Comparison of ENCODE assay signal across 8 cellular contexts in the genomic region with DNA sequence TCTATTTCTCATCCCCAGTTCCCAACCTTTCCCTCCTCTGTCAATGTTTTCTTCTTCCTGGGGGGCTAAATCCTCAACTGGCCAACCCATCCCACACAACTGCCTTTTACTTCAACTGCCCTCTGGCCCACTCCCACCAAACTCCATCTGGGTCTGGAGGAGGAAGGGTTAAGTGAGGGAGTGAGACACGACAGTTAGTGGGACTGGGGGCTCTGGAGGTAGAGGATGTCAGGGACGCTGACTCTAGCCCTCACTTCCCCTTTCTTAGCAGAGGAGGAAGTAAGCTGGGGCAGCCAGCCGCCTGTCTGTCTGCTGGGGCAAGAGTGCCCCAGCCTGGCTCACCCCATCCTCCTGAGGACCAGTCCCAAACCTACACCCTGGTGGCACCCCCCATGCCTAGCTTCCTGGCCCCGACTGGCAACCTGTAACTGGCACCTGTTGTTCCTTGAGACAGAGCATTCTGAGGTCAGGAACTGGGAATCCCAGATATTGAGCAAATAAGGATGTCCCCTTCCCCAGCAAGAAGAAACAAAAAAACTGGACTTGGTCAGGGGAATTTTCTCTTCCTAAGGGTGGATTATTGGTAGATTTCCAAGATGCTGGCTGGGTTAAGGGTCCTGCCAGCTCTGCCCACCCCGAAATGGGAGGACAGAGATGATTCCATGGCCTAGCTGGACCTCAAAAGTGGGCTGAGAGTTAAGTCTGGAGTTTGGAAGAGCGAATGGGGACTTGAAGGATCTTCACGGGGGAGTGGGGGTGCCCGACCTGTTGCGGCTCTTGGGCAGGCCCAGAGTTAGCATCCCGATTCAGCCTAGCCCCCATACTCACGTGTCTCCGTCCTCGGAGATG. TPM values are rescaled to one million over a fixed set of nuclear protein-coding genes. Genes with fewer than 3 reads are reported as not detected.
DNase-seq lines count a peak whose midpoint lies in the region; ATAC-seq, FAIRE-seq and TF ChIP-seq lines count a peak whose summit lies in the region.

No MANE protein-coding gene starts in this region.

- DNase-seq in H1 (ENCODE audit: low read depth in 1 of 2, low spot score in 2 of 2), result no peak
- peak; percentile 88 for DNase-seq in naive B cell
- no peak for DNase-seq in dedifferentiated amniotic fluid mesenchymal stem cell (ENCODE audit: extremely low spot score)
- DNase-seq in ecto neural progenitor cell (ENCODE audit: low spot score), result no peak
- no peak for DNase-seq in RCC 7860 (ENCODE audit: low spot score)

- H2AK5ac ChIP-seq in H1 (ENCODE audit: low read depth, low read length), result no peak overlapping the region

- H4K91ac ChIP-seq in H1 (replicated peaks; ENCODE audit: insufficient read length, low read length), result no peak overlapping the region

- TF ChIP-seq RAD21 in H1 (IDR thresholded peaks at IDR 0.05 in 1 of 2, conservative IDR thresholded peaks at IDR 0.05 in 1 of 2; ENCODE audit: low read depth in 2 of 2, low read length in 2 of 2), result no peak

- H3F3A ChIP-seq in SU-DHL-6 (ENCODE audit: insufficient read depth), result peaks cover 36% of the 10 kb centered on the region

- H3K9me3 Mint-ChIP-seq in naive B cell, result peaks cover 0 to 2% (median 0%) of the 10 kb centered on the region in 7 donors

- no peaks in the 10 kb centered on the region for H4K20me1 ChIP-seq in SU-DHL-6 (ENCODE audit: low read depth, low read length)
- H4K20me1 ChIP-seq in H1 (replicated peaks in 1 of 2; ENCODE audit: control insufficient read depth in 1 of 2, insufficient read depth in 2 of 2, low read length in 2 of 2), result peaks cover 1 to 5% of the 10 kb centered on the region in 2 experiments

- H3K4me1 ChIP-seq in H1 (replicated peaks in 1 of 4; ENCODE audit: control insufficient read depth in 3 of 4, insufficient read depth in 4 of 4, low read length in 3 of 4), result peaks cover 12 to 41% (median 20%) of the 10 kb centered on the region in 4 experiments

- H4K5ac ChIP-seq in H1 (ENCODE audit: insufficient read length, low read depth, low read length), result no peak overlapping the region

- no peak overlapping the region for H4K8ac ChIP-seq in H1 (ENCODE audit: extremely low read depth, insufficient read depth, low read length)

- H3K9me3 ChIP-seq in SU-DHL-6 (ENCODE audit: insufficient read depth, low read length), result no peaks in the 10 kb centered on the region
- no peaks in the 10 kb centered on the region for H3K9me3 ChIP-seq in H1 (ENCODE audit: insufficient read depth in 2 of 2, low read depth in 1 of 2, low read length in 1 of 2)

- no peak overlapping the region for H2BK15ac ChIP-seq in H1 (ENCODE audit: low read length)

- no peak for TF ChIP-seq EP300 in H1 (IDR thresholded peaks at IDR 0.05; ENCODE audit: borderline replicate concordance in 1 of 2, low read depth in 2 of 2, low read length in 2 of 2)

- WGBS in H1 (ENCODE audit: extremely low coverage in 1 of 2, insufficient coverage in 1 of 2, insufficient read length in 1 of 2, insufficient replicate concordance in 2 of 2, low coverage in 1 of 2, low lambda C conversion rate in 2 of 2, missing lambda C conversion rate in 1 of 2), 2 experiments, result 19% methylated on average over 13 of the region's 13 CpGs; no CpG with 5 or more reads in 1 of the 2 experiments

- H2BK120ac ChIP-seq in H1 (replicated peaks; ENCODE audit: low read depth, low read length), result no peak overlapping the region

- H2BK5ac ChIP-seq in H1 (ENCODE audit: low read depth, low read length), result no peak overlapping the region

- peak overlapping the region; percentile 12 for H3K4ac ChIP-seq in H1 (replicated peaks; ENCODE audit: insufficient read length, low read depth, low read length)

- no peak overlapping the region for H3K56ac ChIP-seq in H1 (replicated peaks; ENCODE audit: insufficient read length, low read depth, low read length)

- peak overlapping the region; percentile 80 for H3K9ac ChIP-seq in SU-DHL-6 (ENCODE audit: low read length)
- H3K9ac ChIP-seq in H1 (replicated peaks in 1 of 4; ENCODE audit: extremely low read depth in 1 of 4, low read depth in 3 of 4, low read length in 3 of 4), result peak overlapping the region in 2 of 4 experiments; percentile 44 to 62; a peak in 4 of 7 replicates

- peak overlapping the region; percentile 92 to 100 (median 99) for H3K4me3 Mint-ChIP-seq in naive B cell

- H3K4me1 Mint-ChIP-seq in naive B cell, result peaks cover 51 to 80% (median 78%) of the 10 kb centered on the region in 3 donors

- 0 out of 2 replicates have a peak overlapping the region, but pooled peaks have one; percentile 23 for H2BK12ac ChIP-seq in H1 (ENCODE audit: low read depth, low read length)

- H2AFZ ChIP-seq in SU-DHL-6 (ENCODE audit: low read depth, low read length, severe bottlenecking), result peak overlapping the region; percentile 29
- no peak overlapping the region for H2AFZ ChIP-seq in H1 (ENCODE audit: low read length)

- peaks cover 0 to 8% (median 3%) of the 10 kb centered on the region in 3 donors for H3K27me3 Mint-ChIP-seq in naive B cell

- CTCF ChIA-PET in H1 (lab: Charles Lee; ENCODE audit: partially characterized antibody), result interaction anchor here (0.7 to 19.0 kb wide), 6 partner anchors 9 to 176 kb away, joined by 3 to 330 read pairs (median 6); a partner anchor contains a TSS

- H3K4me3 ChIP-seq in SU-DHL-6 (ENCODE audit: insufficient read depth, low read length, poor library complexity, severe bottlenecking) (peak overlapping the region; percentile 78), H1 (ENCODE audit: extremely low read depth in 1 of 4, insufficient read depth in 2 of 4, low read depth in 3 of 4, low read length in 4 of 4) (peak overlapping the region; percentile 57 to 85 (median 76))

- H3K79me1 ChIP-seq in H1 (ENCODE audit: low read depth, low read length), result peaks cover 7% of the 10 kb centered on the region; the same call in 1 of the 2 replicates

- peak overlapping the region; percentile 100 for H3K27ac Mint-ChIP-seq in naive B cell

- ATAC-seq in GM18511 (IDR thresholded peaks at IDR 0.05; ENCODE audit: unreplicated experiment) (peak; percentile 38), HG03108 (IDR thresholded peaks at IDR 0.05; ENCODE audit: unreplicated experiment) (peak; percentile 27), naive B cell (ENCODE audit: low read depth in 2 of 2) (peak; percentile 65 to 69)

- H3K36me3 ChIP-seq in SU-DHL-6 (ENCODE audit: low read length) (no peaks in the 10 kb centered on the region), H1 (ENCODE audit: control insufficient read depth in 2 of 4, insufficient read depth in 4 of 4, low read length in 3 of 4) (peaks cover 3 to 10% (median 7%) of the 10 kb centered on the region in 4 experiments; a peak in 4 of 8 replicates)

- peaks cover 29% of the 10 kb centered on the region for H3K79me2 ChIP-seq in SU-DHL-6 (ENCODE audit: insufficient read depth, low read length)
- peaks cover 0 to 10% of the 10 kb centered on the region in 2 experiments; a peak in 1 of 4 replicates for H3K79me2 ChIP-seq in H1 (ENCODE audit: control insufficient read depth in 1 of 2, insufficient read depth in 2 of 2, low read length in 2 of 2)

- H3K27me3 ChIP-seq in SU-DHL-6 (ENCODE audit: low read length) (no peaks in the 10 kb centered on the region), H1 (replicated peaks in 1 of 4; ENCODE audit: control insufficient read depth in 3 of 4, extremely low read depth in 1 of 4, insufficient read depth in 3 of 4, low read length in 3 of 4) (no peaks in the 10 kb centered on the region; a peak in 2 of 7 replicates)

- no peak overlapping the region for H2BK20ac ChIP-seq in H1 (ENCODE audit: low read length)

- no peak for TF ChIP-seq CTCF in SU-DHL-6 (IDR thresholded peaks at IDR 0.05; ENCODE audit: insufficient read depth, low read length, poor library complexity, severe bottlenecking)
- TF ChIP-seq CTCF in H1 (IDR thresholded peaks at IDR 0.05; ENCODE audit: control extremely low read depth in 1 of 3, insufficient read depth in 1 of 3, low read depth in 1 of 3, low read length in 3 of 3), result no peak

- POLR2A ChIA-PET in H1 (lab: Charles Lee; ENCODE audit: partially characterized antibody), result interaction anchor here (0.8 to 15.1 kb wide), 6 partner anchors 11 to 48 kb away, joined by 3 to 581 read pairs (median 3); a partner anchor contains a TSS

- H3K27ac ChIP-seq in SU-DHL-6 (ENCODE audit: low read depth, low read length) (peak overlapping the region; percentile 86), H1 (ENCODE audit: low read depth, low read length) (no peak overlapping the region)

- H3K4me2 ChIP-seq in SU-DHL-6 (ENCODE audit: low read depth, low read length, poor library complexity, severe bottlenecking) (peak overlapping the region; percentile 91), H1 (ENCODE audit: insufficient read depth in 1 of 2, low read depth in 2 of 2, low read length in 2 of 2) (peak overlapping the region; percentile 50 to 91)

- H3K36me3 Mint-ChIP-seq in naive B cell, result peaks cover 0 to 18% of the 10 kb centered on the region in 2 donors

- no peak for TF ChIP-seq POLR2A in H1 (IDR thresholded peaks at IDR 0.05; ENCODE audit: control extremely low read depth in 1 of 2, low read depth in 2 of 2, low read length in 2 of 2)

- no peak overlapping the region for H3K14ac ChIP-seq in H1 (ENCODE audit: insufficient read length)

- FAIRE-seq in H1 (lab: Jason Lieb, UNC), result no peak
- FAIRE-seq in RCC 7860 (lab: Jason Lieb, UNC), result no peak

- H3K23me2 ChIP-seq in H1 (ENCODE audit: low read depth, low read length), result peaks cover 10% of the 10 kb centered on the region

- no peaks in the 10 kb centered on the region for H3K9me2 ChIP-seq in SU-DHL-6 (replicated peaks; ENCODE audit: insufficient read depth, low read length)

- 0 out of 2 replicates have a peak overlapping the region, but pooled peaks have one; percentile 38 for H3K18ac ChIP-seq in H1 (ENCODE audit: extremely low read depth, low read length)

- H3K23ac ChIP-seq in H1 (ENCODE audit: insufficient read length), result no peak overlapping the region

RNA-seq across cellular contexts. Expression of a gene that starts 1.0 kb away (rescaled TPM):
- total RNA-seq in H1 (2021; fragmentation: NEBNext Ultra II Directional; extraction: Animal tissue kit (Norgen Biotek cat#: 25700)), result 10.8 and 13.5 TPM in 2 replicates
- polyA plus RNA-seq in H1 (2011; rRNA removed) (19.2 and 22.9 TPM in 2 replicates), naive B cell (ENCODE audit: low read depth in 6 of 6) (10 to 100 TPM; 22.1 to 30.8 (median 27.9) TPM)
- polyA plus RNA-seq in H1 (2011; cell fraction: cytosol; rRNA removed), result 18.8 TPM
- 14.3 TPM for polyA plus RNA-seq in H1 (2011; cell fraction: nucleus; rRNA removed)
- 12.7 to 17.1 TPM (median 13.6 TPM) in 4 replicates for polyA plus RNA-seq in H1 (2012, experiment 1 of 2)
- polyA plus RNA-seq in H1 (2012, experiment 2 of 2), result 17.0 TPM
- 6.2 TPM for polyA plus RNA-seq in H1 (2013, experiment 1 of 2)
- polyA plus RNA-seq in H1 (2013, experiment 2 of 2), result 7.5 TPM
- polyA minus RNA-seq in H1 (2011; rRNA and poly(A)+ RNA removed), result 7.0 and 9.3 TPM in 2 replicates
- 7.8 TPM for polyA minus RNA-seq in H1 (2011; cell fraction: cytosol; rRNA and poly(A)+ RNA removed)
- polyA minus RNA-seq in H1 (2011; cell fraction: nucleus; rRNA and poly(A)+ RNA removed), result 12.2 TPM

RNA-seq across cellular contexts. Expression of a gene that starts 5.9 kb away (rescaled TPM):
- 15.5 and 15.7 TPM in 2 replicates for total RNA-seq in H1 (2021; fragmentation: NEBNext Ultra II Directional; extraction: Animal tissue kit (Norgen Biotek cat#: 25700))
- polyA plus RNA-seq in H1 (2011; rRNA removed), result 8.0 and 11.6 TPM in 2 replicates
- polyA plus RNA-seq in H1 (2011; cell fraction: cytosol; rRNA removed), result 9.9 TPM
- 22.6 TPM for polyA plus RNA-seq in H1 (2011; cell fraction: nucleus; rRNA removed)
- 10.2 to 14.9 TPM (median 13.2 TPM) in 4 replicates for polyA plus RNA-seq in H1 (2012, experiment 1 of 2)
- 12.1 TPM for polyA plus RNA-seq in H1 (2012, experiment 2 of 2)
- 7.8 TPM for polyA plus RNA-seq in H1 (2013, experiment 1 of 2)
- 7.7 TPM for polyA plus RNA-seq in H1 (2013, experiment 2 of 2)
- 8.8 and 10.7 TPM in 2 replicates for polyA minus RNA-seq in H1 (2011; rRNA and poly(A)+ RNA removed)
- polyA minus RNA-seq in H1 (2011; cell fraction: cytosol; rRNA and poly(A)+ RNA removed), result 6.5 TPM
- 6.2 TPM for polyA minus RNA-seq in H1 (2011; cell fraction: nucleus; rRNA and poly(A)+ RNA removed)
- polyA plus RNA-seq in naive B cell (ENCODE audit: low read depth in 6 of 6), result not detected

RNA-seq across cellular contexts. Expression of a gene that starts 7.0 kb away (rescaled TPM):
- 29.5 and 32.3 TPM in 2 replicates for total RNA-seq in H1 (2021; fragmentation: NEBNext Ultra II Directional; extraction: Animal tissue kit (Norgen Biotek cat#: 25700))
- polyA plus RNA-seq in H1 (2011; rRNA removed), result 65.0 and 73.7 TPM in 2 replicates
- polyA plus RNA-seq in H1 (2011; cell fraction: cytosol; rRNA removed), result 49.6 TPM
- polyA plus RNA-seq in H1 (2011; cell fraction: nucleus; rRNA removed), result 90.4 TPM
- 26.2 to 41.2 TPM (median 36.7 TPM) in 4 replicates for polyA plus RNA-seq in H1 (2012, experiment 1 of 2)
- polyA plus RNA-seq in H1 (2012, experiment 2 of 2), result 48.9 TPM
- polyA plus RNA-seq in H1 (2013, experiment 1 of 2), result 43.7 TPM
- 43.6 TPM for polyA plus RNA-seq in H1 (2013, experiment 2 of 2)
- polyA minus RNA-seq in H1 (2011; rRNA and poly(A)+ RNA removed), result 48.1 and 49.1 TPM in 2 replicates
- 21.4 TPM for polyA minus RNA-seq in H1 (2011; cell fraction: cytosol; rRNA and poly(A)+ RNA removed)
- polyA minus RNA-seq in H1 (2011; cell fraction: nucleus; rRNA and poly(A)+ RNA removed), result 25.3 TPM
- polyA plus RNA-seq in naive B cell (ENCODE audit: low read depth in 6 of 6), result 10 to 100 TPM; 24.2 to 38.6 (median 27.2) TPM

RNA-seq across cellular contexts. Expression of a gene that starts 17.5 kb away (rescaled TPM):
- total RNA-seq in H1 (2021; fragmentation: NEBNext Ultra II Directional; extraction: Animal tissue kit (Norgen Biotek cat#: 25700)), result 2,224 and 2,297 TPM in 2 replicates
- 1,244 and 1,564 TPM in 2 replicates for polyA plus RNA-seq in H1 (2011; rRNA removed)
- 1,987 TPM for polyA plus RNA-seq in H1 (2011; cell fraction: cytosol; rRNA removed)
- 1,165 TPM for polyA plus RNA-seq in H1 (2011; cell fraction: nucleus; rRNA removed)
- 2,191 to 2,644 TPM (median 2,404 TPM) in 4 replicates for polyA plus RNA-seq in H1 (2012, experiment 1 of 2)
- 384 TPM for polyA plus RNA-seq in H1 (2012, experiment 2 of 2)
- 1,706 TPM for polyA plus RNA-seq in H1 (2013, experiment 1 of 2)
- 1,654 TPM for polyA plus RNA-seq in H1 (2013, experiment 2 of 2)
- 1,724 and 1,899 TPM in 2 replicates for polyA minus RNA-seq in H1 (2011; rRNA and poly(A)+ RNA removed)
- 850 TPM for polyA minus RNA-seq in H1 (2011; cell fraction: cytosol; rRNA and poly(A)+ RNA removed)
- polyA minus RNA-seq in H1 (2011; cell fraction: nucleus; rRNA and poly(A)+ RNA removed), result 610 TPM
- 100 to 1,000 TPM; 420 to 486 (median 447) TPM for polyA plus RNA-seq in naive B cell (ENCODE audit: low read depth in 6 of 6)

RNA-seq across cellular contexts. Expression of a gene that starts 41.0 kb away (rescaled TPM):
- total RNA-seq in H1 (2021; fragmentation: NEBNext Ultra II Directional; extraction: Animal tissue kit (Norgen Biotek cat#: 25700)), result 187 and 196 TPM in 2 replicates
- polyA plus RNA-seq in H1 (2011; rRNA removed), result 558 and 626 TPM in 2 replicates
- 409 TPM for polyA plus RNA-seq in H1 (2011; cell fraction: cytosol; rRNA removed)
- 636 TPM for polyA plus RNA-seq in H1 (2011; cell fraction: nucleus; rRNA removed)
- polyA plus RNA-seq in H1 (2012, experiment 1 of 2), result 210 to 268 TPM (median 256 TPM) in 4 replicates
- 267 TPM for polyA plus RNA-seq in H1 (2012, experiment 2 of 2)
- polyA plus RNA-seq in H1 (2013, experiment 1 of 2), result 396 TPM
- 418 TPM for polyA plus RNA-seq in H1 (2013, experiment 2 of 2)
- 456 and 664 TPM in 2 replicates for polyA minus RNA-seq in H1 (2011; rRNA and poly(A)+ RNA removed)
- polyA minus RNA-seq in H1 (2011; cell fraction: cytosol; rRNA and poly(A)+ RNA removed), result 124 TPM
- polyA minus RNA-seq in H1 (2011; cell fraction: nucleus; rRNA and poly(A)+ RNA removed), result 168 TPM
- 1 to 10 TPM in 3 of 6 donors, under 1 TPM in 3; 0.15 to 3.1 (median 0.99) TPM for polyA plus RNA-seq in naive B cell (ENCODE audit: low read depth in 6 of 6)
